Comparison of ENCODE assay signal across 16 cellular contexts in the genomic region with DNA sequence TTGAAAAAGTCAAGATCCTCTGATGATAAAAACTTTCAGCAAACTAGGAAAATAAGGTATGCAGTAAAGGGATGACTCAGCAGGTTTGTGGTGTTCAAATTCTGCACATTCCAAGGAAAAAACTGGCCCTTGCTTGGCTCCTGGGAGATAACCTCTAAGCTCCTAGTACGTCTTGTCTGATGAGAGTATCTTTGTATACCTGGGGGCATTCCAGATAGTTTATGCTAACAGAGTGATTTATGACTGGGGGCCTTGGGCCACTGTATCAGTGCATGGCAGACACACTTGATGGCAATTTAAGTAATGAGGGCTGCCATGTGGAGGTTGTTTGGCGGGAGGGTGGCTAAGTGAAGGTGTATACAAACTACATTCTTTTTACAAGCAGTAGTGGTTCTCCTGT. TPM values are rescaled to one million over a fixed set of nuclear protein-coding genes. Genes with fewer than 3 reads are reported as not detected.
A peak's percentile ranks its signal among the peaks of the same experiment; 100 is the strongest.
DNase-seq lines count a peak whose midpoint lies in the region; ATAC-seq, FAIRE-seq and TF ChIP-seq lines count a peak whose summit lies in the region.
"Had no signal": no experiment of that assay in that cellular context is flagged by ENCODE, and none has a peak within 500 bp of the region (broad histone marks: within the 10 kb centered on the region; RNA-seq: fewer than 3 reads in every experiment).

No MANE protein-coding gene starts in this region.

- TF ChIP-seq RAD21 in K562 (CRISPR knock-in tag; conservative IDR thresholded peaks at IDR 0.05 in 1 of 2, IDR thresholded peaks at IDR 0.05 in 1 of 2) = no peak

- H3K9me1 ChIP-seq in K562 (ENCODE audit: control insufficient read depth, insufficient read depth, low read length) (no peaks in the 10 kb centered on the region), keratinocyte (ENCODE audit: control insufficient read depth, extremely low read depth, insufficient read depth, low read length) (no peaks in the 10 kb centered on the region)

- no peaks in the 10 kb centered on the region for H3K27me3 ChIP-seq in AG04450 (ENCODE audit: control insufficient read depth, insufficient read depth, low read length)
- H3K27me3 ChIP-seq in K562 (ENCODE audit: control insufficient read depth in 2 of 2, insufficient read depth in 2 of 2, low read length in 2 of 2) = no peaks in the 10 kb centered on the region
- no peaks in the 10 kb centered on the region for H3K27me3 ChIP-seq in keratinocyte (ENCODE audit: control insufficient read depth, extremely low read depth, insufficient read depth, low read length)
- H3K27me3 ChIP-seq: BLaER1 had no signal

- CTCF ChIA-PET in AG04450 (lab: Charles Lee) = interaction anchor here (1.8 kb wide), 1 partner anchor 13 kb away, joined by 8 read pairs; no protein-coding TSS in a partner anchor
- CTCF ChIA-PET in K562 (lab: Yijun Ruan, JAX; ENCODE audit: low intra/inter-chr PET ratio) = no interaction called here

- no peaks in the 10 kb centered on the region for H4K20me1 ChIP-seq in K562 (replicated peaks; ENCODE audit: control insufficient read depth, insufficient read depth, low read length)
- no peaks in the 10 kb centered on the region for H4K20me1 ChIP-seq in keratinocyte (ENCODE audit: control insufficient read depth, extremely low read depth, insufficient read depth, low read length)
- H4K20me1 ChIP-seq: BLaER1 had no signal

- H3K4me3 ChIP-seq in AG04450 (ENCODE audit: low read depth, low read length) (no peak overlapping the region), K562 (no peak overlapping the region), keratinocyte (ENCODE audit: control insufficient read depth in 2 of 3, extremely low read depth in 1 of 3, insufficient read depth in 2 of 3, low read depth in 1 of 3, low read length in 3 of 3) (no peak overlapping the region)
- H3K4me3 ChIP-seq: BLaER1 had no signal

- no TSS peak for BruUV-seq in K562 (replicated peaks; lab: Mats Ljungman, UMichigan)

- WGBS in K562 (ENCODE audit: insufficient coverage, low coverage, missing lambda C conversion rate) = 0% methylated on average over 2 of the region's 2 CpGs

- intact Hi-C loops in K562 (cut with micrococcal nuclease) = no loop called here

- POLR2A ChIA-PET in AG04450 (lab: Yijun Ruan, JAX) (interaction anchor here (0.6 kb wide), 1 partner anchor 47 kb away, joined by 4 read pairs; no protein-coding TSS in a partner anchor), K562 (lab: Yijun Ruan, JAX) (interaction anchor here (1.5 kb wide), 1 partner anchor 13 kb away, joined by 4 read pairs; no protein-coding TSS in a partner anchor)

- TF ChIP-seq CTCF in AG04450 (IDR thresholded peaks at IDR 0.05; ENCODE audit: low read depth, low read length) = no peak
- TF ChIP-seq CTCF in K562 (IDR thresholded peaks at IDR 0.05 in 2 of 3, conservative IDR thresholded peaks at IDR 0.05 in 1 of 3; ENCODE audit: insufficient read depth in 2 of 3, low read depth in 1 of 3, low read length in 3 of 3) = no peak
- TF ChIP-seq CTCF in keratinocyte (optimal IDR thresholded peaks at IDR 0.05 in 1 of 3, IDR thresholded peaks at IDR 0.05 in 1 of 3, conservative IDR thresholded peaks at IDR 0.05 in 1 of 3; ENCODE audit: extremely low read depth in 1 of 3, insufficient read depth in 2 of 3, low read length in 3 of 3) = no peak

- no peaks in the 10 kb centered on the region for H3K9me3 ChIP-seq in AG04450 (ENCODE audit: control insufficient read depth, insufficient read depth, low read length)
- no peaks in the 10 kb centered on the region for H3K9me3 ChIP-seq in K562 (replicated peaks; ENCODE audit: control insufficient read depth, insufficient read depth, low read depth, low read length)
- no peaks in the 10 kb centered on the region for H3K9me3 ChIP-seq in keratinocyte (ENCODE audit: control insufficient read depth, low read depth, low read length)
- H3K9me3 ChIP-seq: BLaER1 had no signal

- FAIRE-seq in K562 (lab: Jason Lieb, UNC) = peak; percentile 82
- FAIRE-seq in keratinocyte (lab: Jason Lieb, UNC) = peak; percentile 70
- FAIRE-seq: endometrium had no signal

- TF ChIP-seq EP300 in K562 (IDR thresholded peaks at IDR 0.05; ENCODE audit: low read length) = no peak; the same call in 1 of the 2 replicates

- no peak overlapping the region for H2AFZ ChIP-seq in K562 (ENCODE audit: low read depth, low read length)
- H2AFZ ChIP-seq in keratinocyte (ENCODE audit: control insufficient read depth, low read length) = no peak overlapping the region

- H3K79me2 ChIP-seq in K562 (ENCODE audit: control insufficient read depth, insufficient read depth, low read length) (no peaks in the 10 kb centered on the region), keratinocyte (ENCODE audit: control insufficient read depth, insufficient read depth, low read length) (no peaks in the 10 kb centered on the region)

- H3K9ac ChIP-seq in K562 (ENCODE audit: insufficient read depth in 1 of 2, low read depth in 2 of 2, low read length in 2 of 2) (no peak overlapping the region), keratinocyte (ENCODE audit: control insufficient read depth, extremely low read depth, insufficient read depth, low read length) (no peak overlapping the region)
- H3K9ac ChIP-seq: BLaER1, KMS-11 had no signal

- H3K4me1 ChIP-seq in K562 (replicated peaks in 1 of 2; ENCODE audit: control insufficient read depth in 2 of 2, insufficient read depth in 2 of 2, low read length in 2 of 2) (peaks cover 0 to 13% of the 10 kb centered on the region in 2 experiments; a peak in 4 of 5 replicates), keratinocyte (ENCODE audit: control insufficient read depth, extremely low read depth, insufficient read depth, low read length) (peaks cover 12% of the 10 kb centered on the region)
- H3K4me1 ChIP-seq: BLaER1 had no signal

- no peaks in the 10 kb centered on the region for H3K36me3 ChIP-seq in K562 (ENCODE audit: control insufficient read depth, insufficient read depth, low read length)
- H3K36me3 ChIP-seq in keratinocyte (ENCODE audit: control insufficient read depth in 2 of 2, extremely low read depth in 1 of 2, insufficient read depth in 2 of 2, low read length in 2 of 2) = no peaks in the 10 kb centered on the region

- ATAC-seq in K562 (peak; percentile 76), GM18502 (IDR thresholded peaks at IDR 0.05; ENCODE audit: poor library complexity, unreplicated experiment) (no peak)
- ATAC-seq: stimulated activated naive CD8-positive, alpha-beta T cell treated with anti-CD3 and anti-CD28 coated beads, Interleukin-15, Interleukin-2, amounts not matched to agents 100 U/mL and 50 U/mL, for 24 hours had no signal

- H3K27ac ChIP-seq in AG04450 (ENCODE audit: low read depth, low read length) (no peak overlapping the region), K562 (ENCODE audit: extremely low read depth, low read depth, low read length) (no peak overlapping the region), keratinocyte (ENCODE audit: control insufficient read depth, insufficient read depth, low read length) (no peak overlapping the region)
- H3K27ac ChIP-seq: BLaER1, KMS-11 had no signal

- no peak for TF ChIP-seq POLR2A in K562 (conservative IDR thresholded peaks at IDR 0.05)

- peak overlapping the region; percentile 2; the same call in 1 of the 2 replicates for H3K4me2 ChIP-seq in K562 (ENCODE audit: insufficient read depth, low read length)
- H3K4me2 ChIP-seq in keratinocyte (ENCODE audit: control insufficient read depth, extremely low read depth, insufficient read depth, low read depth, low read length) = no peak overlapping the region
- H3K4me2 ChIP-seq: BLaER1, KMS-11 had no signal

- DNase-seq in AG04450 (ENCODE audit: low read depth, low spot score) = peak; percentile 21
- peak; percentile 25 for DNase-seq in HS-5 (ENCODE audit: low read depth)
- DNase-seq in K562 (ENCODE audit: extremely low read depth in 1 of 4, low spot score in 3 of 4) = peak; percentile 34 to 70 (median 50)
- DNase-seq in keratinocyte (ENCODE audit: low read depth, low spot score) = peak; percentile 30
- DNase-seq in 8988T = no peak
- no peak for DNase-seq in NCI-H128 (lab: John Stamatoyannopoulos, UW; ENCODE audit: unreplicated experiment)
- DNase-seq in NAMALWA (ENCODE audit: low spot score) = no peak
- DNase-seq: activated CD4-positive, alpha-beta T cell treated with anti-CD3 and anti-CD28 coated beads for 48 hours; GDM1; stimulated activated CD4-positive, alpha-beta T cell treated with anti-CD3 and anti-CD28 coated beads, Interleukin-4, amount 100 ng/mL, for 4 hours; stimulated activated naive CD8-positive, alpha-beta T cell treated with anti-CD3 and anti-CD28 coated beads, Interleukin-15, Interleukin-2, amounts not matched to agents 100 U/mL and 50 U/mL, for 24 hours; T-helper 1 cell had no signal

- dilution Hi-C loops in keratinocyte (cut with MboI; ENCODE audit: extremely low pct_ligation_motif_present, low sequenced_read_pairs) = no loop called here

- in situ Hi-C loops in K562 (cut with MboI) = no loop called here

RNA-seq across cellular contexts. Expression of gene NSG1, which starts 56.9 kb away (rescaled TPM):
- polyA plus RNA-seq in AG04450 (2011; rRNA removed) = 10.4 and 14.7 TPM in 2 replicates
- polyA minus RNA-seq in AG04450 (2011; rRNA and poly(A)+ RNA removed) = 3.0 and 6.6 TPM in 2 replicates
- total RNA-seq in K562 (2011; cell fraction: chromatin; rRNA removed; ENCODE audit: low replicate concordance) = not detected in 2 replicates
- total RNA-seq in K562 (2011; cell fraction: nucleolus; rRNA removed) = not detected in 2 replicates
- not detected in 2 replicates for total RNA-seq in K562 (2011; cell fraction: nucleoplasm; rRNA removed)
- total RNA-seq in K562 (2014; rRNA removed) = not detected in 2 replicates
- total RNA-seq in K562 (2014; rRNA removed; fragmentation: Illumina TruSeq; extraction: Trizol) = not detected in 2 replicates
- not detected in 2 replicates for total RNA-seq in K562 (2015; rRNA removed; fragmentation: Illumina TruSeq; extraction: Trizol)
- total RNA-seq in K562 (2021) = not detected in 2 replicates
- not detected in 2 replicates for polyA plus RNA-seq in K562 (2011; rRNA removed)
- not detected in 2 replicates for polyA plus RNA-seq in K562 (2011; cell fraction: cytosol; rRNA removed)
- 0.04 TPM in 1 of 2 replicates, not detected in the other for polyA plus RNA-seq in K562 (2011; cell fraction: nucleus; rRNA removed)
- 0.10 TPM in 1 of 2 replicates, not detected in the other for polyA plus RNA-seq in K562 (2012)
- not detected in 2 replicates for polyA plus RNA-seq in K562 (2014; fragmentation: Illumina TruSeq; extraction: Trizol)
- not detected for polyA plus RNA-seq in K562 (2014; fragmentation: Nextera tagmentation; extraction: Ambion mirVana)
- not detected in 2 replicates for polyA plus RNA-seq in K562 (2014; rRNA removed)
- not detected in 2 replicates for polyA minus RNA-seq in K562 (2011; rRNA and poly(A)+ RNA removed)
- not detected in 2 replicates for polyA minus RNA-seq in K562 (2011; cell fraction: cytosol; rRNA and poly(A)+ RNA removed)
- polyA minus RNA-seq in K562 (2011; cell fraction: nucleus; rRNA and poly(A)+ RNA removed) = not detected in 2 replicates
- 49.3 to 68.6 TPM (median 62.0 TPM) in 3 replicates for polyA plus RNA-seq in keratinocyte
- 97.7 TPM for polyA plus RNA-seq in keratinocyte (2011; ENCODE audit: low read depth)
- polyA plus RNA-seq in keratinocyte (2011; cell fraction: cytosol; rRNA removed) = 70.5 and 101 TPM in 2 replicates
- polyA plus RNA-seq in keratinocyte (2011; cell fraction: nucleus; rRNA removed) = 67.0 and 81.8 TPM in 2 replicates
- 67.1 and 77.2 TPM in 2 replicates for polyA plus RNA-seq in keratinocyte (2012; ENCODE audit: low replicate concordance)
- 32.7 to 73.3 TPM (median 46.2 TPM) in 3 replicates for polyA minus RNA-seq in keratinocyte
- 46.2 TPM for polyA minus RNA-seq in keratinocyte (2011; cell fraction: cytosol; rRNA and poly(A)+ RNA removed)
- 14.7 and 25.8 TPM in 2 replicates for polyA minus RNA-seq in keratinocyte (2011; cell fraction: nucleus; rRNA and poly(A)+ RNA removed)

Comparison
In these comparisons a context has a peak if more than half of its experiments do, and no peak if none do; other contexts are left out.
1. DNase-seq: peak in AG04450 (single experiment), HS-5 (single experiment), K562 (4 of 4) and keratinocyte (single experiment); none in 8988T (single experiment), NCI-H128 (single experiment) and NAMALWA (single experiment).
2. RNA of gene NSG1, which starts 56.9 kb away (polyA plus RNA-seq): 49.3 to 101 TPM in keratinocyte and 10.4 to 14.7 TPM in AG04450; 0.04 to 0.10 TPM in K562; every median in the first group is over 10 times any median in the second.